In the genomic region with DNA sequence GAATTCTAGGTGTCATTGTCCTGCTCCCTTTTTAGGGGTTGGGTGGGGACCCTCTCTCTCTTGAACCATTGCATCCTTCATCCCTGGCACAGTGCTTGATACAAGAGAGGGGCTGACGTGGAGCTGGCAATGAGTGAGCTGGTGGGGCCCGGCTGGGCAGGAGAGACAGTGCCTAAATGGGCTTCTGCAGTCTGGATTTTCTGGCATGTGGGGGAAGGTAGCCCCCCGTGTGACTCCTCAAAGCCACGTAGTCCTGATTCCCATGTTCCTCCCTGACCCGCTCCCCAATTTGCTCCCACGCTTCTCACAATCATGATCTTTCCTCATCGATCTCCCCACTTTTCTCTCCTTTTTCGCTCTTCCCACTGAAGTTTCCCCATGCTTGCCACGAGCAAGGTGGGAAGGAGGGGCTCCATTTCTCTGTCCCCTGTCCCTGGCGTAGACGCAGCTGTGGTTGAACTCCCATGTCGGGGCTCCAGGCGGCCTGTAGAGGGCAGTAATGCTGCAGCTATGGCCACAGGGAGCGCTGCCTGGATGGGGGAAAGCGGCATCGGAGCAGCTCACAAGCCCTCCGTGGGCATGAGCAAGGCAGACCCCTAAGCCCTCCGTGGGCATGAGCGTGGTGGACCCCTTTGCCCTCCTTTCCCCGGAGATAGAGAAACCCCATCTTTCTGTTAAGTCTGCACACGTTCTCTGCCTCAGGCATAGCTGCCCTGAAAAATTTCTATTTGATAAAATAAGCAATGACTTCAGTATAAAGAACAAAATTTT, we compare ENCODE assay signal across 8 cellular contexts. TPM values are rescaled to one million over a fixed set of nuclear protein-coding genes. Genes with fewer than 3 reads are reported as not detected.
DNase-seq lines count a peak whose midpoint lies in the region; FAIRE-seq and TF ChIP-seq lines count a peak whose summit lies in the region.

No MANE protein-coding gene starts in this region.

- WGBS in testis, 2 donors: 27 to 37% methylated on average over 21 of the region's 21 CpGs

- H3K9me3 Mint-ChIP-seq in activated T-helper 1 cell treated with anti-CD3 and anti-CD28 coated beads, Interleukin-12 subunit alpha, Interleukin-12 subunit beta, Interleukin-2, Interleukin-4 antibody, amounts not matched to agents 30 ng/mL and 10 ng/mL and 1 ng/mL, durations not matched to agents 14 hours and 24 hours and 36 hours: no peaks in the 10 kb centered on the region

- H3K4me1 ChIP-seq in testis: no peaks in the 10 kb centered on the region

- intact Hi-C loops in activated T-helper 1 cell treated with anti-CD3 and anti-CD28 coated beads, Interleukin-12 subunit alpha, Interleukin-12 subunit beta, Interleukin-2, Interleukin-4 antibody, amounts not matched to agents 30 ng/mL and 10 ng/mL and 1 ng/mL, durations not matched to agents 14 hours and 24 hours and 36 hours (cut with micrococcal nuclease): loop anchor here (2.0 to 10.0 kb wide), 3 partner anchors 272 to 1042 kb away; a partner anchor contains a TSS
- intact Hi-C loops in testis (cut with DNase I; ENCODE audit: low total_unique reads): no loop called here

- peaks cover 2% of the 10 kb centered on the region for H3K36me3 Mint-ChIP-seq in activated T-helper 1 cell treated with anti-CD3 and anti-CD28 coated beads, Interleukin-12 subunit alpha, Interleukin-12 subunit beta, Interleukin-2, Interleukin-4 antibody, amounts not matched to agents 30 ng/mL and 10 ng/mL and 1 ng/mL, durations not matched to agents 14 hours and 24 hours and 36 hours (ENCODE audit: low read depth)

- in situ Hi-C loops in G401 (cut with HindIII; ENCODE audit: low sequenced_read_pairs): no loop called here

- peaks cover 6% of the 10 kb centered on the region for H3K27me3 Mint-ChIP-seq in activated T-helper 1 cell treated with anti-CD3 and anti-CD28 coated beads, Interleukin-12 subunit alpha, Interleukin-12 subunit beta, Interleukin-2, Interleukin-4 antibody, amounts not matched to agents 30 ng/mL and 10 ng/mL and 1 ng/mL, durations not matched to agents 14 hours and 24 hours and 36 hours (ENCODE audit: insufficient read depth)

- no peaks in the 10 kb centered on the region for H3K9me3 ChIP-seq in testis

- peaks cover 26% of the 10 kb centered on the region for H3K4me1 Mint-ChIP-seq in activated T-helper 1 cell treated with anti-CD3 and anti-CD28 coated beads, Interleukin-12 subunit alpha, Interleukin-12 subunit beta, Interleukin-2, Interleukin-4 antibody, amounts not matched to agents 30 ng/mL and 10 ng/mL and 1 ng/mL, durations not matched to agents 14 hours and 24 hours and 36 hours (ENCODE audit: low read depth)

- TF ChIP-seq CTCF in fibroblast of villous mesenchyme (IDR thresholded peaks at IDR 0.05; ENCODE audit: insufficient read depth, low read depth, low read length) (peak; percentile 98), testis (IDR thresholded peaks at IDR 0.05) (peak; percentile 24 to 68 (median 50))

- H3K27ac Mint-ChIP-seq in activated T-helper 1 cell treated with anti-CD3 and anti-CD28 coated beads, Interleukin-12 subunit alpha, Interleukin-12 subunit beta, Interleukin-2, Interleukin-4 antibody, amounts not matched to agents 30 ng/mL and 10 ng/mL and 1 ng/mL, durations not matched to agents 14 hours and 24 hours and 36 hours: no peak overlapping the region

- peak overlapping the region; percentile 48 for H3K4me3 ChIP-seq in fibroblast of villous mesenchyme (ENCODE audit: low read depth, low read length)
- no peak overlapping the region for H3K4me3 ChIP-seq in testis

- H3K36me3 ChIP-seq in testis (ENCODE audit: low read depth, missing control alignments): no peaks in the 10 kb centered on the region

- TF ChIP-seq POLR2A in testis (IDR thresholded peaks at IDR 0.05): no peak

- no peak for FAIRE-seq in RCC 7860 (lab: Jason Lieb, UNC)

- DNase-seq in G401 (ENCODE audit: low spot score) (peak; percentile 75), HuH-7.5 (ENCODE audit: low spot score) (peak; percentile 35), RCC 7860 (ENCODE audit: low spot score) (peak; percentile 18), fibroblast of villous mesenchyme (ENCODE audit: low read depth) (peak; percentile 63), occipital lobe (lab: John Stamatoyannopoulos, UW) (peak; percentile 69), testis (peak; percentile 79), 8988T (no peak)
- peak; percentile 45 for DNase-seq in activated T-helper 1 cell treated with anti-CD3 and anti-CD28 coated beads, Interleukin-12 subunit alpha, Interleukin-12 subunit beta, Interleukin-2, Interleukin-4 antibody, amounts not matched to agents 30 ng/mL and 10 ng/mL and 1 ng/mL, durations not matched to agents 14 hours and 24 hours and 36 hours (ENCODE audit: low spot score)

- no peak overlapping the region for H3K4me3 Mint-ChIP-seq in activated T-helper 1 cell treated with anti-CD3 and anti-CD28 coated beads, Interleukin-12 subunit alpha, Interleukin-12 subunit beta, Interleukin-2, Interleukin-4 antibody, amounts not matched to agents 30 ng/mL and 10 ng/mL and 1 ng/mL, durations not matched to agents 14 hours and 24 hours and 36 hours

- no peak overlapping the region for H3K27ac ChIP-seq in testis

- no peaks in the 10 kb centered on the region for H3K27me3 ChIP-seq in testis

RNA-seq across cellular contexts. Expression of a gene that starts 47.5 kb away (rescaled TPM):
- total RNA-seq in G401 (2014; rRNA removed; shearing (Covaris generic)): 36.7 and 56.3 TPM in 2 replicates
- 55.2 and 59.1 TPM in 2 replicates for total RNA-seq in activated T-helper 1 cell treated with anti-CD3 and anti-CD28 coated beads, Interleukin-12 subunit alpha, Interleukin-12 subunit beta, Interleukin-2, Interleukin-4 antibody, amounts not matched to agents 30 ng/mL and 10 ng/mL and 1 ng/mL, durations not matched to agents 14 hours and 24 hours and 36 hours
- 86.8 and 87.0 TPM in 2 replicates for total RNA-seq in fibroblast of villous mesenchyme
- 153 TPM for total RNA-seq in occipital lobe
- total RNA-seq in testis: 10 to 100 TPM; 68.8 to 75.7 TPM
- 37.5 TPM for polyA plus RNA-seq in testis (ENCODE audit: insufficient read depth, low read depth, low replicate concordance)
